Comparison of ENCODE assay signal across 8 cellular contexts in genomic region chr21:36966066-36966845, GRCh38. TPM values are rescaled to one million over a fixed set of nuclear protein-coding genes. Genes with fewer than 3 reads are reported as not detected.
DNase-seq lines count a peak whose midpoint lies in the region; ATAC-seq lines count a peak whose summit lies in the region.

HLCS (minus strand) TSS chr21:36966669; CDS start chr21:36966638, 31 bp downstream.

- no peak within 1 kb of the TSS for H2BK15ac ChIP-seq in mesendoderm (replicated peaks; ENCODE audit: low read depth)

- WGBS in mesendoderm (ENCODE audit: extremely low coverage, insufficient coverage, low lambda C conversion rate): no CpG with 5 or more reads among the region's 105 CpGs

- DNase-seq in Ammon's horn (ENCODE audit: low spot score) (peak; percentile 61), NCI-H510A (lab: John Stamatoyannopoulos, UW) (peak; percentile 77), ecto neural progenitor cell (ENCODE audit: low spot score) (peak; percentile 84), mesendoderm (peak; percentile 83)
- DNase-seq in activated CD4-positive, alpha-beta memory T cell treated with anti-CD3 and anti-CD28 coated beads for 36 hours: peak; percentile 82
- DNase-seq in stimulated activated CD8-positive, alpha-beta memory T cell treated with anti-CD3 and anti-CD28 coated beads, Interleukin-15, amount 100 ng/mL, for 48 hours (ENCODE audit: low read depth in 2 of 2): peak; percentile 69 to 70

- H3K18ac ChIP-seq in mesendoderm (ENCODE audit: low read length): peak within 1 kb of the TSS; percentile 45

- no peak within 1 kb of the TSS for H2AK5ac ChIP-seq in mesendoderm (ENCODE audit: low read length)

- POLR2A ChIA-PET in activated CD4-positive, alpha-beta memory T cell treated with anti-CD3 and anti-CD28 coated beads for 36 hours (lab: Charles Lee): interaction anchor here (0.7 to 2.0 kb wide), 9 partner anchors 8 to 588 kb away, joined by 3 to 8 read pairs (median 3); partner anchors contain the start of gene VPS26C

- H2BK5ac ChIP-seq in mesendoderm (ENCODE audit: low read length): no peak within 1 kb of the TSS

- H3K9me3 Mint-ChIP-seq in activated CD4-positive, alpha-beta memory T cell treated with anti-CD3 and anti-CD28 coated beads for 36 hours: no peaks in the 10 kb centered on the region

- H3K23ac ChIP-seq in mesendoderm (ENCODE audit: low read length): no peak within 1 kb of the TSS

- H2BK120ac ChIP-seq in mesendoderm (ENCODE audit: low read depth, low read length): peak within 1 kb of the TSS; percentile 65

- H3K4me1 Mint-ChIP-seq in activated CD4-positive, alpha-beta memory T cell treated with anti-CD3 and anti-CD28 coated beads for 36 hours (ENCODE audit: low read depth): peaks cover 12% of the 10 kb centered on the region

- CTCF ChIA-PET in activated CD4-positive, alpha-beta memory T cell treated with anti-CD3 and anti-CD28 coated beads for 36 hours (lab: Charles Lee): interaction anchor here (0.7 to 4.2 kb wide), 13 partner anchors 10 to 597 kb away, joined by 3 to 51 read pairs (median 4); partner anchors contain the start of gene RIPPLY3

- peak within 1 kb of the TSS; percentile 99 for H3K4ac ChIP-seq in mesendoderm (ENCODE audit: low read depth, low read length)

- ATAC-seq in GM19023 (IDR thresholded peaks at IDR 0.05; ENCODE audit: unreplicated experiment) (peak; percentile 76), HG03196 (IDR thresholded peaks at IDR 0.05; ENCODE audit: unreplicated experiment) (peak; percentile 78)

- H3K4me3 ChIP-seq in mesendoderm (ENCODE audit: low read length): peak within 1 kb of the TSS; percentile 48

- intact Hi-C loops in activated CD4-positive, alpha-beta memory T cell treated with anti-CD3 and anti-CD28 coated beads for 36 hours (cut with micrococcal nuclease): loop anchor here (2.0 to 5.0 kb wide), 3 partner anchors 23 to 107 kb away; partner anchors contain the start of genes PIGP, RIPPLY3 and TTC3

- H3K79me2 ChIP-seq in mesendoderm (ENCODE audit: control insufficient read depth, insufficient read depth, low read length): no peaks in the 10 kb centered on the region

- peak within 1 kb of the TSS; percentile 94 for H3K56ac ChIP-seq in mesendoderm (ENCODE audit: low read length)

- H3K36me3 Mint-ChIP-seq in activated CD4-positive, alpha-beta memory T cell treated with anti-CD3 and anti-CD28 coated beads for 36 hours: peaks cover 3% of the 10 kb centered on the region

- H3K27me3 Mint-ChIP-seq in activated CD4-positive, alpha-beta memory T cell treated with anti-CD3 and anti-CD28 coated beads for 36 hours: no peaks in the 10 kb centered on the region

- peak within 1 kb of the TSS; percentile 84 for H3K4me3 Mint-ChIP-seq in activated CD4-positive, alpha-beta memory T cell treated with anti-CD3 and anti-CD28 coated beads for 36 hours

- no peaks in the 10 kb centered on the region for H3K36me3 ChIP-seq in mesendoderm (ENCODE audit: control insufficient read depth, insufficient read depth, low read length)

- peak within 1 kb of the TSS; percentile 98 for H4K8ac ChIP-seq in mesendoderm (ENCODE audit: low read depth, low read length)

- peaks cover 7% of the 10 kb centered on the region for H3K4me1 ChIP-seq in mesendoderm (ENCODE audit: control insufficient read depth, low read depth, low read length)

- H3K9ac ChIP-seq in mesendoderm (ENCODE audit: low read length): peak within 1 kb of the TSS; percentile 76

- H3K79me1 ChIP-seq in mesendoderm (ENCODE audit: low read length): no peaks in the 10 kb centered on the region

- H3K27ac Mint-ChIP-seq in activated CD4-positive, alpha-beta memory T cell treated with anti-CD3 and anti-CD28 coated beads for 36 hours: peak within 1 kb of the TSS; percentile 82

- no peaks in the 10 kb centered on the region for H3K27me3 ChIP-seq in mesendoderm (ENCODE audit: insufficient read depth, low read length, poor library complexity)

- H3K4me2 ChIP-seq in mesendoderm (ENCODE audit: low read length): peak within 1 kb of the TSS; percentile 57

- peak within 1 kb of the TSS; percentile 93 for H3K27ac ChIP-seq in mesendoderm (ENCODE audit: low read depth, low read length)

- H4K5ac ChIP-seq in mesendoderm (ENCODE audit: low read length): peak within 1 kb of the TSS; percentile 95

RNA-seq across cellular contexts. Expression of gene HLCS, which starts in this region (rescaled TPM):
- total RNA-seq in activated CD4-positive, alpha-beta memory T cell treated with anti-CD3 and anti-CD28 coated beads for 36 hours: 10 to 100 TPM; 12.7 to 17.5 TPM
- polyA plus RNA-seq in mesendoderm (2013, experiment 1 of 2): 4.7 TPM
- polyA plus RNA-seq in mesendoderm (2013, experiment 2 of 2): 5.2 TPM

Comparison
In these comparisons a context has a peak if more than half of its experiments do, and no peak if none do; other contexts are left out.
1. Peak in every context shown above with its lines: DNase-seq, ATAC-seq, H3K4me3 ChIP-seq and H3K27ac ChIP-seq.